In genomic region chr15:60656041-60656440, GRCh38 we compare ENCODE assay signal across 14 cellular contexts.
"Had no signal": no experiment of that assay in that cellular context is flagged by ENCODE, and none has a peak within 500 bp of the region (broad histone marks: within the 10 kb centered on the region; RNA-seq: fewer than 3 reads in every experiment).

No MANE protein-coding gene starts in this region.

- H3K4me2 ChIP-seq: smooth muscle cell had no signal

- H3K9me3 Mint-ChIP-seq: neural crest cell had no signal

- DNase-seq: cortex of kidney; foreskin melanocyte; head of caudate nucleus; hippocampal formation; naive thymus-derived CD4-positive, alpha-beta T cell; posterior cingulate gyrus; stimulated activated CD4-positive, alpha-beta T cell treated with anti-CD3 and anti-CD28 coated beads, Interleukin-2, amount 100 ng/mL, for 48 hours; stimulated activated naive CD8-positive, alpha-beta T cell treated with anti-CD3 and anti-CD28 coated beads, Interleukin-15, Interleukin-2, amounts not matched to agents 100 U/mL and 50 U/mL, for 24 hours; tibial artery; upper lobe of left lung had no signal

- H3K36me3 ChIP-seq: right atrium auricular region, tibial artery, upper lobe of left lung, vagina had no signal

- H3K4me3 ChIP-seq: right atrium auricular region, smooth muscle cell, tibial artery, upper lobe of left lung, vagina had no signal

- H3K4me3 Mint-ChIP-seq: naive thymus-derived CD4-positive, alpha-beta T cell; neural crest cell had no signal

- ATAC-seq: naive thymus-derived CD4-positive, alpha-beta T cell; stimulated activated naive CD8-positive, alpha-beta T cell treated with anti-CD3 and anti-CD28 coated beads, Interleukin-15, Interleukin-2, amounts not matched to agents 100 U/mL and 50 U/mL, for 24 hours had no signal

- H3K27me3 ChIP-seq: right atrium auricular region, tibial artery, upper lobe of left lung, vagina had no signal

- H3K9me3 ChIP-seq: right atrium auricular region, tibial artery, upper lobe of left lung, vagina had no signal

- H3K27ac ChIP-seq: right atrium auricular region, tibial artery, upper lobe of left lung, vagina had no signal
